Comparison of ENCODE assay signal across 8 cellular contexts in the genomic region with DNA sequence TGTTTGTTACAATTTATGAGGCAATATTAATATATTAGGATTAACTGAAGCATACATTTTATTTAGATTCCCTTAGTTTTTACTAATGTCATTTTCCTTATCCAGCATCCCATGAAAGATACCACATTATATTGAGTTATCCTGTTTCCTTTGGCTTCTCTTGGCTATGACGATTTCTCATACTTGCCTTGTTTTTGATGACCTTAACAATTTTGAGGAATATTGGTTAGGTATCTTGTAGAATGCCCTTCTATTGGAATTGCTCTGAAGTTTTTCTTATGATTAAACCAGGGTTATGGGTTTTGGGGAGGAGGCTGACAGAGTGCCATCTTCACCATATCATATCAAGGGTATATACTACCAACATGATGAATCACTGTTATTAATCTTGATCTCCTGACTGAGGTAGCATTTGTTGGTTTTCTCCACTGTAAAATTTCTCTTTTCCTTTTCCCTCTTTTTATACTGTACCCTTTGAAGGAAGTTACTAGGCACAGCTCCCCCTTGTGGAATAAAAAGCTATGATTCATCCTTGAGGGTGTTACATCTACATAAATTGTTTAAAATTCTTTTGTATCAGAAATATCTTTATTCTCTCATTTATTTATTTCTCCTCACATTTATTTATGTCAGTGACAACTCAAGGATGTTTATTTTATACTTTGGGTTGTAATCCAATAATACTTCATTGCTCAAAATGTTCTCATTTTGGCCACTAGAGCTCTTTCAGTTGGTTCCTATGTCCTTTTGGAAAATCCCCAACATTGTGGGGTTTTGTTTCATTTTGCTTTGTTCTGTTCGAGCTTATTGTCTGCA.
DNase-seq lines count a peak whose midpoint lies in the region; ATAC-seq and TF ChIP-seq lines count a peak whose summit lies in the region.

No MANE protein-coding gene starts in this region.

- H3K27ac Mint-ChIP-seq in activated B cell treated with CpG ODN at 0.5 μM for 24 hours = no peak overlapping the region

- H3K9me3 Mint-ChIP-seq in activated B cell treated with CpG ODN at 0.5 μM for 24 hours = no peaks in the 10 kb centered on the region

- CTCF ChIA-PET in activated B cell treated with CpG ODN at 0.5 μM for 24 hours (lab: Charles Lee) = interaction anchor here (0.7 to 1.4 kb wide), 7 partner anchors 9 to 431 kb away, joined by 3 to 12 read pairs (median 5); no protein-coding TSS in a partner anchor

- no peaks in the 10 kb centered on the region for H3K9me3 ChIP-seq in liver (ENCODE audit: control insufficient read depth in 4 of 4, low read length in 3 of 4)

- H3K27me3 Mint-ChIP-seq in activated B cell treated with CpG ODN at 0.5 μM for 24 hours = no peaks in the 10 kb centered on the region

- DNase-seq in NCI-H2107 treated with DMSO at 0.1 percent for 48 hours (lab: John Stamatoyannopoulos, UW; ENCODE audit: unreplicated experiment) (peak; percentile 10), NCI-H2107 (lab: John Stamatoyannopoulos, UW) (no peak), activated B cell treated with CpG ODN at 0.5 μM for 24 hours (no peak), left colon (no peak)
- DNase-seq in stimulated activated naive CD8-positive, alpha-beta T cell treated with anti-CD3 and anti-CD28 coated beads, Interleukin-15, Interleukin-2, amounts not matched to agents 100 U/mL and 50 U/mL, for 24 hours = no peak

- no peak overlapping the region for H3K27ac ChIP-seq in liver (ENCODE audit: low read depth in 1 of 2, low read length in 2 of 2)

- H3K4me3 Mint-ChIP-seq in activated B cell treated with CpG ODN at 0.5 μM for 24 hours = no peak overlapping the region

- ATAC-seq in HG02885 (IDR thresholded peaks at IDR 0.05; ENCODE audit: poor library complexity, unreplicated experiment) = peak; percentile 77
- no peak for ATAC-seq in activated B cell treated with CpG ODN at 0.5 μM for 24 hours (ENCODE audit: low read depth)
- ATAC-seq in left colon = no peak
- ATAC-seq in HG03457 (IDR thresholded peaks at IDR 0.05; ENCODE audit: unreplicated experiment) = no peak
- ATAC-seq in stimulated activated naive CD8-positive, alpha-beta T cell treated with anti-CD3 and anti-CD28 coated beads, Interleukin-15, Interleukin-2, amounts not matched to agents 100 U/mL and 50 U/mL, for 24 hours = no peak

- no peak overlapping the region for H3K4me3 ChIP-seq in liver (ENCODE audit: low read depth in 1 of 3, low read length in 3 of 3)

- POLR2A ChIA-PET in activated B cell treated with CpG ODN at 0.5 μM for 24 hours (lab: Charles Lee) = no interaction called here

- H3K4me1 ChIP-seq in liver (ENCODE audit: control insufficient read depth in 4 of 4, insufficient read depth in 4 of 4, low read length in 3 of 4) = no peaks in the 10 kb centered on the region

- 69% methylated on average over 2 of the region's 2 CpGs for WGBS in liver

- H3K9ac ChIP-seq in liver (ENCODE audit: low read depth in 1 of 2, low read length in 2 of 2) = no peak overlapping the region

- no peaks in the 10 kb centered on the region for H3K27me3 ChIP-seq in liver (ENCODE audit: control insufficient read depth in 4 of 4, insufficient read depth in 4 of 4, low read length in 3 of 4)

- no peaks in the 10 kb centered on the region for H3K4me1 Mint-ChIP-seq in activated B cell treated with CpG ODN at 0.5 μM for 24 hours

- TF ChIP-seq CTCF in activated B cell treated with CpG ODN at 0.5 μM for 24 hours (IDR thresholded peaks at IDR 0.05) (peak; percentile 72), liver (IDR thresholded peaks at IDR 0.05; ENCODE audit: low read depth, low read length, missing input control) (peak; percentile 42)

- intact Hi-C loops in activated B cell treated with CpG ODN at 0.5 μM for 24 hours (cut with micrococcal nuclease) = loop anchor here (1.0 to 10.0 kb wide), 3 partner anchors 400 to 1488 kb away; no protein-coding TSS in a partner anchor
- intact Hi-C loops in left colon (cut with DNase I, micrococcal nuclease) = no loop called here

- H3K36me3 ChIP-seq in liver (ENCODE audit: control insufficient read depth in 4 of 4, insufficient read depth in 3 of 4, low read depth in 1 of 4, low read length in 3 of 4) = no peaks in the 10 kb centered on the region

- peak; percentile 50 to 74 for TF ChIP-seq RAD21 in liver (IDR thresholded peaks at IDR 0.05)

- H3K36me3 Mint-ChIP-seq in activated B cell treated with CpG ODN at 0.5 μM for 24 hours (ENCODE audit: low read depth) = no peaks in the 10 kb centered on the region

TF ChIP-seq in liver, 16 proteins besides CTCF, POLR2A, EP300 and RAD21:
- TF ChIP-seq REST (IDR thresholded peaks at IDR 0.05) (no peak), GABPA (IDR thresholded peaks at IDR 0.05 in 1 of 2, conservative IDR thresholded peaks at IDR 0.05 in 1 of 2) (no peak), MAX (IDR thresholded peaks at IDR 0.05) (no peak), RXRA (IDR thresholded peaks at IDR 0.05) (no peak), HNF4A (conservative IDR thresholded peaks at IDR 0.05) (no peak), ZBTB33 (IDR thresholded peaks at IDR 0.05) (no peak), TAF1 (conservative IDR thresholded peaks at IDR 0.05) (no peak), EGR1 (IDR thresholded peaks at IDR 0.05; ENCODE audit: low read depth in 2 of 2) (no peak)
- TF ChIP-seq, protein P1, sequence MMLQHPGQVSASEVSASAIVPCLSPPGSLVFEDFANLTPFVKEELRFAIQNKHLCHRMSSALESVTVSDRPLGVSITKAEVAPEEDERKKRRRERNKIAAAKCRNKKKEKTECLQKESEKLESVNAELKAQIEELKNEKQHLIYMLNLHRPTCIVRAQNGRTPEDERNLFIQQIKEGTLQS (IDR thresholded peaks at IDR 0.05) = no peak
